11 cellular contexts compared by ENCODE assay signal in genomic region chr3:57972421-57973111, GRCh38. TPM values are rescaled to one million over a fixed set of nuclear protein-coding genes. Genes with fewer than 3 reads are reported as not detected.
DNase-seq lines count a peak whose midpoint lies in the region; TF ChIP-seq lines count a peak whose summit lies in the region.
"Had no signal": no experiment of that assay in that cellular context is flagged by ENCODE, and none has a peak within 500 bp of the region (broad histone marks: within the 10 kb centered on the region; RNA-seq: fewer than 3 reads in every experiment).

No MANE protein-coding gene starts in this region.

- H3K9me3 ChIP-seq in endodermal cell (ENCODE audit: control insufficient read depth, low read length) (no peaks in the 10 kb centered on the region), osteoblast (ENCODE audit: low read depth, low read length) (no peaks in the 10 kb centered on the region), suprapubic skin (no peaks in the 10 kb centered on the region)

- H3K27ac ChIP-seq in endodermal cell (ENCODE audit: low read depth, low read length) (no peak overlapping the region), osteoblast (ENCODE audit: low read depth, low read length) (no peak overlapping the region), suprapubic skin (no peak overlapping the region)

- TF ChIP-seq POLR2A in suprapubic skin (IDR thresholded peaks at IDR 0.05), result no peak

- DNase-seq in CD1c-positive myeloid dendritic cell (ENCODE audit: extremely low spot score) (peak; percentile 44), M059J (ENCODE audit: low read depth) (peak; percentile 54), endodermal cell (peak; percentile 59), osteoblast (ENCODE audit: insufficient read length, low spot score, missing footprints) (peak; percentile 50), suprapubic skin (ENCODE audit: low spot score in 2 of 2) (no peak)
- DNase-seq in activated CD4-positive, alpha-beta T cell treated with anti-CD3 and anti-CD28 coated beads, Interleukin-2, amount 50 U/mL, for 48 hours, result no peak
- DNase-seq in stimulated activated CD4-positive, alpha-beta T cell treated with anti-CD3 and anti-CD28 coated beads, Interleukin-4, amount 100 ng/mL, for 4 hours, result no peak
- DNase-seq in stimulated activated CD8-positive, alpha-beta memory T cell treated with anti-CD3 and anti-CD28 coated beads, Interleukin-4, amount 100 ng/mL, for 48 hours, result no peak
- DNase-seq: activated naive CD8-positive, alpha-beta T cell treated with anti-CD3 and anti-CD28 coated beads, Interleukin-2, amount 50 U/mL, for 24 hours; stimulated activated CD4-positive, alpha-beta T cell treated with anti-CD3 and anti-CD28 coated beads, Interleukin-2, amount 100 ng/mL, for 24 hours; substantia nigra had no signal

- 93 to 94% methylated on average over 3 to 10 of the region's 10 CpGs for WGBS in endodermal cell (ENCODE audit: insufficient coverage in 1 of 2, insufficient read length in 1 of 2), 2 experiments
- 48% methylated on average over 10 of the region's 10 CpGs for WGBS in suprapubic skin

- H4K20me1 ChIP-seq in osteoblast (ENCODE audit: insufficient read depth, low read length), result no peaks in the 10 kb centered on the region

- H3K4me3 ChIP-seq in endodermal cell (ENCODE audit: low read length) (no peak overlapping the region), osteoblast (ENCODE audit: insufficient read depth, low read length) (no peak overlapping the region), suprapubic skin (no peak overlapping the region)

- no peak overlapping the region for H3K4me3 Mint-ChIP-seq in endodermal cell
- H3K4me3 Mint-ChIP-seq: activated naive CD8-positive, alpha-beta T cell treated with anti-CD3 and anti-CD28 coated beads, Interleukin-2, amount 50 U/mL, for 24 hours had no signal

- TF ChIP-seq EP300 in suprapubic skin (IDR thresholded peaks at IDR 0.05), result no peak

- no peaks in the 10 kb centered on the region for H3K79me2 ChIP-seq in osteoblast (ENCODE audit: insufficient read depth, low read length)

- TF ChIP-seq CTCF in endodermal cell (conservative IDR thresholded peaks at IDR 0.05), result no peak
- TF ChIP-seq CTCF in osteoblast (IDR thresholded peaks at IDR 0.05; ENCODE audit: extremely low read depth, low read depth, low read length), result no peak
- no peak for TF ChIP-seq CTCF in suprapubic skin (IDR thresholded peaks at IDR 0.05)

- H3K36me3 ChIP-seq in endodermal cell (ENCODE audit: control insufficient read depth, insufficient read depth, low read length) (no peaks in the 10 kb centered on the region), osteoblast (ENCODE audit: insufficient read depth, low read length) (no peaks in the 10 kb centered on the region), suprapubic skin (no peaks in the 10 kb centered on the region)

- H2AFZ ChIP-seq in osteoblast (ENCODE audit: low read length), result no peak overlapping the region

- peaks cover 6% of the 10 kb centered on the region for H3K4me1 ChIP-seq in endodermal cell (ENCODE audit: control insufficient read depth, insufficient read depth, low read length)
- peaks cover 31% of the 10 kb centered on the region for H3K4me1 ChIP-seq in osteoblast (ENCODE audit: insufficient read depth, low read length)
- H3K4me1 ChIP-seq in suprapubic skin, result peaks cover 19% of the 10 kb centered on the region

- H3K36me3 Mint-ChIP-seq in endodermal cell (ENCODE audit: low read depth), result no peaks in the 10 kb centered on the region

- no peaks in the 10 kb centered on the region for H3K9me3 Mint-ChIP-seq in endodermal cell
- H3K9me3 Mint-ChIP-seq: activated naive CD8-positive, alpha-beta T cell treated with anti-CD3 and anti-CD28 coated beads, Interleukin-2, amount 50 U/mL, for 24 hours had no signal

- no peaks in the 10 kb centered on the region for H3K27me3 Mint-ChIP-seq in endodermal cell (ENCODE audit: insufficient read depth)
- H3K27me3 Mint-ChIP-seq: activated naive CD8-positive, alpha-beta T cell treated with anti-CD3 and anti-CD28 coated beads, Interleukin-2, amount 50 U/mL, for 24 hours had no signal

- H3K4me1 Mint-ChIP-seq in endodermal cell, result peaks cover 26% of the 10 kb centered on the region

- H3K9ac ChIP-seq in endodermal cell (ENCODE audit: extremely low read depth, low read length, poor library complexity, severe bottlenecking), result no peak overlapping the region

- H3K4me2 ChIP-seq in osteoblast (ENCODE audit: insufficient read depth, low read length), result no peak overlapping the region

- H3K27ac Mint-ChIP-seq in endodermal cell, result peak overlapping the region; percentile 35
- H3K27ac Mint-ChIP-seq: activated naive CD8-positive, alpha-beta T cell treated with anti-CD3 and anti-CD28 coated beads, Interleukin-2, amount 50 U/mL, for 24 hours had no signal

- H3K27me3 ChIP-seq in endodermal cell (ENCODE audit: control insufficient read depth, insufficient read depth, low read length, poor library complexity, severe bottlenecking) (no peaks in the 10 kb centered on the region), osteoblast (ENCODE audit: insufficient read depth, low read length) (no peaks in the 10 kb centered on the region), suprapubic skin (no peaks in the 10 kb centered on the region)

RNA-seq across cellular contexts. Expression of gene FLNB, which starts 35.7 kb away (rescaled TPM):
- 65.0 and 130 TPM in 2 replicates for total RNA-seq in M059J (2014; rRNA removed; shearing (Covaris generic))
- total RNA-seq in endodermal cell (100 to 1,000 TPM; 212 to 221 TPM), osteoblast (259 and 274 TPM in 2 replicates), suprapubic skin (100 to 1,000 TPM; 143 to 186 (median 150) TPM)
- 86.0 TPM for polyA plus RNA-seq in endodermal cell (2013, experiment 1 of 2)
- polyA plus RNA-seq in endodermal cell (2013, experiment 2 of 2), result 96.0 TPM

Comparison
In these comparisons a context has a peak if more than half of its experiments do, and no peak if none do; other contexts are left out.
1. DNase-seq: peak in CD1c-positive myeloid dendritic cell (single experiment), M059J (single experiment), endodermal cell (single experiment) and osteoblast (single experiment); none in activated CD4-positive, alpha-beta T cell treated with anti-CD3 and anti-CD28 coated beads, Interleukin-2, amount 50 U/mL, for 48 hours (0 of 2), stimulated activated CD4-positive, alpha-beta T cell treated with anti-CD3 and anti-CD28 coated beads, Interleukin-4, amount 100 ng/mL, for 4 hours (0 of 2), stimulated activated CD8-positive, alpha-beta memory T cell treated with anti-CD3 and anti-CD28 coated beads, Interleukin-4, amount 100 ng/mL, for 48 hours (single experiment) and suprapubic skin (0 of 2).